ENCODE assay signal across 7 cellular contexts in the genomic region with DNA sequence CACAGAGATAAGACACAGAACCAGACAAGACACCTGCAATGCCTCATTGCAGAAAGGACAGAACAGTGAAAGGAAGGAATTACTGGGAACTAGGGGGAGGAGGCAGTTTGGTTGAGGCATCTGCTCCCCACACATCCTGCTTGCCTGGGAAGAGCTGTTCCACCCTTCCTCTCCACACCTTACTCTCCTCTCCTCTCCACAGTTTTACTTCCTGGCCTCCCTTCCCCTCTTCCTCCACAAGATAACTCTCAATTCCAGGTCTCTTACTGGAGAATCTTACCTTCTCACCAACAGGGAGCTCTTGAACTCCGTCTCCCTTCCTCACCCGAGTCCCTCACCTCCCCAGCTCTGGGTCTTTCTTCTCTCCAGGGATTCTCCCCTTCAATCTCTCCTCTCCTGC. TPM values are rescaled to one million over a fixed set of nuclear protein-coding genes. Genes with fewer than 3 reads are reported as not detected.
DNase-seq lines count a peak whose midpoint lies in the region; ATAC-seq and TF ChIP-seq lines count a peak whose summit lies in the region.
"Had no signal": no experiment of that assay in that cellular context is flagged by ENCODE, and none has a peak within 500 bp of the region (broad histone marks: within the 10 kb centered on the region; RNA-seq: fewer than 3 reads in every experiment).

No MANE protein-coding gene starts in this region.

- H3K27me3 Mint-ChIP-seq in Caco-2 (ENCODE audit: insufficient read depth, unreplicated experiment) = no peaks in the 10 kb centered on the region
- no peaks in the 10 kb centered on the region for H3K27me3 Mint-ChIP-seq in activated CD8-positive, alpha-beta T cell treated with anti-CD3 and anti-CD28 coated beads, Interleukin-2, amount 10 ng/mL, durations not matched to agents 7 days and 5 days (ENCODE audit: low read depth)

- BruUV-seq in Caco-2 (replicated peaks; lab: Mats Ljungman, UMichigan) = no TSS peak

- peaks cover 53% of the 10 kb centered on the region for H3K36me3 Mint-ChIP-seq in Caco-2 (ENCODE audit: insufficient read depth, unreplicated experiment)
- H3K36me3 Mint-ChIP-seq in activated CD8-positive, alpha-beta T cell treated with anti-CD3 and anti-CD28 coated beads, Interleukin-2, amount 10 ng/mL, durations not matched to agents 7 days and 5 days (ENCODE audit: low read depth) = peaks cover 65% of the 10 kb centered on the region

- no peak for ATAC-seq in activated CD8-positive, alpha-beta T cell treated with anti-CD3 and anti-CD28 coated beads, Interleukin-2, amount 10 ng/mL, durations not matched to agents 7 days and 5 days

- H3K9me3 ChIP-seq in Caco-2 (no peaks in the 10 kb centered on the region), mucosa of rectum (ENCODE audit: control insufficient read depth in 2 of 2, low read length in 2 of 2) (no peaks in the 10 kb centered on the region)

- H3K4me1 Mint-ChIP-seq in Caco-2 (ENCODE audit: low read depth, unreplicated experiment) = peaks cover 38% of the 10 kb centered on the region
- H3K4me1 Mint-ChIP-seq in activated CD8-positive, alpha-beta T cell treated with anti-CD3 and anti-CD28 coated beads, Interleukin-2, amount 10 ng/mL, durations not matched to agents 7 days and 5 days (ENCODE audit: low read depth) = peaks cover 65% of the 10 kb centered on the region

- intact Hi-C loops in Caco-2 (cut with micrococcal nuclease; ENCODE audit: unreplicated experiment) = loop anchor here (1.0 kb wide), 1 partner anchor 7 kb away; the partner anchor contains the start of gene CDC20

- CTCF ChIA-PET in Caco-2 (lab: Charles Lee) = no interaction called here
- CTCF ChIA-PET in activated CD8-positive, alpha-beta T cell treated with anti-CD3 and anti-CD28 coated beads, Interleukin-2, amount 10 ng/mL, durations not matched to agents 7 days and 5 days (lab: Charles Lee) = no interaction called here

- POLR2A ChIA-PET in Caco-2 (lab: Charles Lee) = interaction anchor here (0.6 kb wide), 2 partner anchors 8 to 134 kb away, joined by 3 to 4 read pairs; no protein-coding TSS in a partner anchor
- POLR2A ChIA-PET in activated CD8-positive, alpha-beta T cell treated with anti-CD3 and anti-CD28 coated beads, Interleukin-2, amount 10 ng/mL, durations not matched to agents 7 days and 5 days (lab: Charles Lee) = interaction anchor here (1.2 to 3.1 kb wide), 3 partner anchors 7 to 49 kb away, joined by 3 to 22 read pairs (median 5); partner anchors contain the start of gene CDC20

- H3K27ac ChIP-seq in mucosa of rectum (ENCODE audit: low read depth in 2 of 2, low read length in 2 of 2) = peak overlapping the region; percentile 98

- peak overlapping the region; percentile 58 to 96 for H3K9ac ChIP-seq in mucosa of rectum (ENCODE audit: low read depth in 1 of 2, low read length in 2 of 2)

- H3K36me3 ChIP-seq in Caco-2 (ENCODE audit: control insufficient read depth, insufficient read depth, low read length) (peaks cover 4% of the 10 kb centered on the region), mucosa of rectum (ENCODE audit: control insufficient read depth in 2 of 2, insufficient read depth in 2 of 2, low read length in 2 of 2) (peaks cover 31 to 44% of the 10 kb centered on the region in 2 donors)

- TF ChIP-seq CTCF in Caco-2 (IDR thresholded peaks at IDR 0.05; ENCODE audit: insufficient read depth in 1 of 2, low read depth in 1 of 2, low read length in 1 of 2, severe bottlenecking in 1 of 2, unreplicated experiment in 1 of 2) = no peak

- peak overlapping the region; percentile 8 for H3K4me3 ChIP-seq in Caco-2 (ENCODE audit: low read depth, low read length)
- H3K4me3 ChIP-seq in mucosa of rectum (ENCODE audit: low read length in 2 of 2) = peak overlapping the region in 1 of 2 donors; percentile 66

- no peaks in the 10 kb centered on the region for H3K27me3 ChIP-seq in Caco-2 (replicated peaks; ENCODE audit: control insufficient read depth, insufficient read depth, low read length)
- H3K27me3 ChIP-seq in mucosa of rectum (ENCODE audit: control insufficient read depth in 2 of 2, insufficient read depth in 2 of 2, low read length in 2 of 2) = no peaks in the 10 kb centered on the region

- peak overlapping the region; percentile 91 for H3K27ac Mint-ChIP-seq in Caco-2 (ENCODE audit: unreplicated experiment)
- peak overlapping the region; percentile 87 for H3K27ac Mint-ChIP-seq in activated CD8-positive, alpha-beta T cell treated with anti-CD3 and anti-CD28 coated beads, Interleukin-2, amount 10 ng/mL, durations not matched to agents 7 days and 5 days

- DNase-seq in Caco-2 (no peak), A172 (ENCODE audit: low spot score) (no peak), NCI-H146 treated with DMSO at 0.1 percent for 48 hours (lab: John Stamatoyannopoulos, UW; ENCODE audit: unreplicated experiment) (no peak)
- no peak for DNase-seq in activated CD8-positive, alpha-beta T cell treated with anti-CD3 and anti-CD28 coated beads, Interleukin-2, amount 10 ng/mL, durations not matched to agents 7 days and 5 days
- no peak for DNase-seq in stimulated activated CD8-positive, alpha-beta memory T cell treated with anti-CD3 and anti-CD28 coated beads, Interleukin-4, amount 100 ng/mL, for 48 hours
- DNase-seq: activated CD8-positive, alpha-beta memory T cell treated with anti-CD3 and anti-CD28 coated beads, Interleukin-2, amount 50 U/mL, for 48 hours had no signal

- no peaks in the 10 kb centered on the region for H3K9me3 Mint-ChIP-seq in Caco-2 (ENCODE audit: unreplicated experiment)
- H3K9me3 Mint-ChIP-seq in activated CD8-positive, alpha-beta T cell treated with anti-CD3 and anti-CD28 coated beads, Interleukin-2, amount 10 ng/mL, durations not matched to agents 7 days and 5 days (ENCODE audit: insufficient read depth) = no peaks in the 10 kb centered on the region

- peak overlapping the region; percentile 79 for H3K4me3 Mint-ChIP-seq in Caco-2 (ENCODE audit: unreplicated experiment)
- peak overlapping the region; percentile 92 for H3K4me3 Mint-ChIP-seq in activated CD8-positive, alpha-beta T cell treated with anti-CD3 and anti-CD28 coated beads, Interleukin-2, amount 10 ng/mL, durations not matched to agents 7 days and 5 days

- H3K4me1 ChIP-seq in Caco-2 (peaks cover 36% of the 10 kb centered on the region), mucosa of rectum (ENCODE audit: control insufficient read depth in 2 of 2, insufficient read depth in 2 of 2, low read length in 2 of 2) (peaks cover 30 to 46% of the 10 kb centered on the region in 2 donors)

RNA-seq across cellular contexts. Expression of gene ELOVL1, which starts 2.1 kb away (rescaled TPM):
- total RNA-seq in Caco-2 (2022) = 66.8 and 67.1 TPM in 2 replicates
- total RNA-seq in activated CD8-positive, alpha-beta T cell treated with anti-CD3 and anti-CD28 coated beads, Interleukin-2, amount 10 ng/mL, durations not matched to agents 7 days and 5 days = 10 to 100 TPM; 69.6 to 71.0 TPM
- total RNA-seq in A172 (2014; rRNA removed; shearing (Covaris generic)) = 101 and 103 TPM in 2 replicates

RNA-seq across cellular contexts. Expression of gene CDC20, which starts 6.9 kb away (rescaled TPM):
- 123 and 125 TPM in 2 replicates for total RNA-seq in Caco-2 (2022)
- total RNA-seq in activated CD8-positive, alpha-beta T cell treated with anti-CD3 and anti-CD28 coated beads, Interleukin-2, amount 10 ng/mL, durations not matched to agents 7 days and 5 days = 100 to 1,000 TPM; 214 to 232 TPM
- total RNA-seq in A172 (2014; rRNA removed; shearing (Covaris generic)) = 190 and 245 TPM in 2 replicates

RNA-seq across cellular contexts. Expression of gene MED8, which starts 23.9 kb away (rescaled TPM):
- 33.3 and 35.8 TPM in 2 replicates for total RNA-seq in Caco-2 (2022)
- total RNA-seq in activated CD8-positive, alpha-beta T cell treated with anti-CD3 and anti-CD28 coated beads, Interleukin-2, amount 10 ng/mL, durations not matched to agents 7 days and 5 days = 10 to 100 TPM; 33.1 to 35.1 TPM
- 76.1 and 80.9 TPM in 2 replicates for total RNA-seq in A172 (2014; rRNA removed; shearing (Covaris generic))

RNA-seq across cellular contexts. Expression of gene SZT2, which starts 24.0 kb away (rescaled TPM):
- 29.0 and 31.6 TPM in 2 replicates for total RNA-seq in Caco-2 (2022)
- total RNA-seq in activated CD8-positive, alpha-beta T cell treated with anti-CD3 and anti-CD28 coated beads, Interleukin-2, amount 10 ng/mL, durations not matched to agents 7 days and 5 days = 10 to 100 TPM; 57.2 to 58.3 TPM
- total RNA-seq in A172 (2014; rRNA removed; shearing (Covaris generic)) = 6.6 and 9.7 TPM in 2 replicates

RNA-seq across cellular contexts. Expression of gene MPL, which starts 28.1 kb away (rescaled TPM):
- total RNA-seq in Caco-2 (2022) = 0.49 TPM in 1 of 2 replicates, not detected in the other
- total RNA-seq in activated CD8-positive, alpha-beta T cell treated with anti-CD3 and anti-CD28 coated beads, Interleukin-2, amount 10 ng/mL, durations not matched to agents 7 days and 5 days = not detected
- total RNA-seq in A172 (2014; rRNA removed; shearing (Covaris generic)) = not detected in 2 replicates
